In genomic region chr12:40870981-40871380, GRCh38 we compare ENCODE assay signal across 17 cellular contexts.
A peak's percentile ranks its signal among the peaks of the same experiment; 100 is the strongest.
DNase-seq lines count a peak whose midpoint lies in the region; ATAC-seq and TF ChIP-seq lines count a peak whose summit lies in the region.
"Had no signal": no experiment of that assay in that cellular context is flagged by ENCODE, and none has a peak within 500 bp of the region (broad histone marks: within the 10 kb centered on the region; RNA-seq: fewer than 3 reads in every experiment).

No MANE protein-coding gene starts in this region.

- CTCF ChIA-PET in A673 (lab: Charles Lee), result no interaction called here

- no TSS peak for BruUV-seq in A673 (replicated peaks; lab: Mats Ljungman, UMichigan)

- POLR2A ChIA-PET in A673 (lab: Charles Lee; ENCODE audit: low non-redundant PET), result interaction anchor here (0.6 kb wide), 1 partner anchor 1668 kb away, joined by 6 read pairs; no protein-coding TSS in a partner anchor

- no peaks in the 10 kb centered on the region for H3K27me3 ChIP-seq in A673 (replicated peaks; ENCODE audit: insufficient read depth, low read depth, low read length, poor library complexity)
- H3K27me3 ChIP-seq: BLaER1 had no signal

- TF ChIP-seq CTCF in A673 (conservative IDR thresholded peaks at IDR 0.05; ENCODE audit: low read depth, low read length), result no peak

- DNase-seq in A673 (ENCODE audit: low spot score), result peak; percentile 10
- DNase-seq in caudate nucleus (lab: John Stamatoyannopoulos, UW), result peak in 1 of 61 donors; percentile 11
- peak; percentile 47 for DNase-seq in inferior parietal cortex (ENCODE audit: extremely low spot score)
- DNase-seq in glomerular visceral epithelial cell (ENCODE audit: extremely low spot score), result no peak
- DNase-seq in amygdala (lab: John Stamatoyannopoulos, UW), result no peak
- DNase-seq: CD4-positive, alpha-beta memory T cell; DMS153; DMS79; GF-D8; GOT3; H7 had no signal

- peaks cover 4% of the 10 kb centered on the region for H3K4me1 ChIP-seq in A673 (ENCODE audit: insufficient read depth, low read length, poor library complexity, severe bottlenecking)
- H3K4me1 ChIP-seq: BLaER1 had no signal

- ATAC-seq in HG03571 (IDR thresholded peaks at IDR 0.05; ENCODE audit: unreplicated experiment), result no peak
- ATAC-seq: A549, HepG2 had no signal

- intact Hi-C loops in A673 (cut with micrococcal nuclease; ENCODE audit: unreplicated experiment), result no loop called here

- H3K9me3 ChIP-seq in A673 (ENCODE audit: low read depth, low read length, poor library complexity, severe bottlenecking), result no peaks in the 10 kb centered on the region
- H3K9me3 ChIP-seq: A549, BLaER1 had no signal

- no peaks in the 10 kb centered on the region for H3K36me3 ChIP-seq in A673 (ENCODE audit: insufficient read depth, low read length, poor library complexity, severe bottlenecking)
- H3K36me3 ChIP-seq: BLaER1 had no signal

- H3K27ac ChIP-seq in A673 (ENCODE audit: low read depth, low read length, poor library complexity, severe bottlenecking), result no peak overlapping the region
- peak overlapping the region; percentile 65 for H3K27ac ChIP-seq in caudate nucleus (ENCODE audit: low read depth, low read length)
- H3K27ac ChIP-seq in temporal lobe (ENCODE audit: low read depth, low read length), result peak overlapping the region; percentile 33
- H3K27ac ChIP-seq: 22Rv1, A549, BLaER1 had no signal

- no peak overlapping the region for H3K4me3 ChIP-seq in A673 (ENCODE audit: low read depth, low read length, poor library complexity, severe bottlenecking)
- H3K4me3 ChIP-seq: A549, BLaER1 had no signal

Comparison
In these comparisons a context has a peak if more than half of its experiments do, and no peak if none do; other contexts are left out.
1. DNase-seq: peak in A673 (single experiment) and inferior parietal cortex (single experiment); none in glomerular visceral epithelial cell (single experiment) and amygdala (0 of 56).